10 cellular contexts compared by ENCODE assay signal in the genomic region with DNA sequence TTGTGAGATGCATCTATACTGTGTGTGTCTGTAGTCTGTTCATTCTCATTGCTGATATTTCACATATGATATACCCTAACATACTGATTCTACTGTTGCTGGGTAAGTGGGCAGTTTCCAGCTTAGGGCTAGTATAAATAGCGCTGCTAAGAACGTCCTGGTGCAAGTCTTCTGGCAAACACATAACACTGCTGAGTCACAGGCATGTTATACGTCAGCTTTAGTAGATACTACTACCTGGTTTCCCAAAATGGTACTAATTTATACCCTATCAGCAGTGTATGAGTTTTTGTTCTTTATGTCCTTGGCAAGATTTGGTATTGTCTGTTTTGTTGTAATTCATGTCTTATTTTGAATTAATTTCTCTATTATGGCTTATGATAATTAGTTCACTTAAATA. TPM values are rescaled to one million over a fixed set of nuclear protein-coding genes. Genes with fewer than 3 reads are reported as not detected.
A peak's percentile ranks its signal among the peaks of the same experiment; 100 is the strongest.
DNase-seq lines count a peak whose midpoint lies in the region; ATAC-seq and TF ChIP-seq lines count a peak whose summit lies in the region.
"Had no signal": no experiment of that assay in that cellular context is flagged by ENCODE, and none has a peak within 500 bp of the region (broad histone marks: within the 10 kb centered on the region; RNA-seq: fewer than 3 reads in every experiment).

No MANE protein-coding gene starts in this region.

- no peaks in the 10 kb centered on the region for H3K9me3 Mint-ChIP-seq in activated naive CD4-positive, alpha-beta T cell treated with anti-CD3 and anti-CD28 coated beads, Interleukin-2, amount 10 ng/mL, durations not matched to agents 7 days and 5 days
- no peaks in the 10 kb centered on the region for H3K9me3 Mint-ChIP-seq in activated CD8-positive, alpha-beta T cell treated with anti-CD3 and anti-CD28 coated beads, Interleukin-2, amount 10 ng/mL, durations not matched to agents 7 days and 5 days (ENCODE audit: insufficient read depth)
- peaks cover 2% of the 10 kb centered on the region for H3K9me3 Mint-ChIP-seq in glutamatergic neuron (ENCODE audit: unreplicated experiment)
- H3K9me3 Mint-ChIP-seq in stimulated activated effector memory CD8-positive, alpha-beta T cell treated with anti-CD3 and anti-CD28 coated beads, Interleukin-12 subunit alpha, Interleukin-12 subunit beta, amount 100 ng/mL, for 72 hours: no peaks in the 10 kb centered on the region

- POLR2A ChIA-PET in activated CD8-positive, alpha-beta T cell treated with anti-CD3 and anti-CD28 coated beads, Interleukin-2, amount 10 ng/mL, durations not matched to agents 7 days and 5 days (lab: Charles Lee): no interaction called here

- peaks cover 17% of the 10 kb centered on the region for H3K36me3 Mint-ChIP-seq in activated naive CD4-positive, alpha-beta T cell treated with anti-CD3 and anti-CD28 coated beads, Interleukin-2, amount 10 ng/mL, durations not matched to agents 7 days and 5 days
- H3K36me3 Mint-ChIP-seq in activated CD8-positive, alpha-beta T cell treated with anti-CD3 and anti-CD28 coated beads, Interleukin-2, amount 10 ng/mL, durations not matched to agents 7 days and 5 days (ENCODE audit: low read depth): peaks cover 16% of the 10 kb centered on the region
- H3K36me3 Mint-ChIP-seq in glutamatergic neuron (ENCODE audit: unreplicated experiment): peaks cover 8% of the 10 kb centered on the region
- peaks cover 34% of the 10 kb centered on the region for H3K36me3 Mint-ChIP-seq in stimulated activated effector memory CD8-positive, alpha-beta T cell treated with anti-CD3 and anti-CD28 coated beads, Interleukin-12 subunit alpha, Interleukin-12 subunit beta, amount 100 ng/mL, for 72 hours

- ATAC-seq in activated CD8-positive, alpha-beta T cell treated with anti-CD3 and anti-CD28 coated beads, Interleukin-2, amount 10 ng/mL, durations not matched to agents 7 days and 5 days: no peak
- ATAC-seq in stimulated activated effector memory CD8-positive, alpha-beta T cell treated with anti-CD3 and anti-CD28 coated beads, Interleukin-12 subunit alpha, Interleukin-12 subunit beta, amount 100 ng/mL, for 72 hours: no peak

- H3K4me1 Mint-ChIP-seq in activated naive CD4-positive, alpha-beta T cell treated with anti-CD3 and anti-CD28 coated beads, Interleukin-2, amount 10 ng/mL, durations not matched to agents 7 days and 5 days: peaks cover 30% of the 10 kb centered on the region
- peaks cover 22% of the 10 kb centered on the region for H3K4me1 Mint-ChIP-seq in activated CD8-positive, alpha-beta T cell treated with anti-CD3 and anti-CD28 coated beads, Interleukin-2, amount 10 ng/mL, durations not matched to agents 7 days and 5 days (ENCODE audit: low read depth)
- H3K4me1 Mint-ChIP-seq in glutamatergic neuron (ENCODE audit: low read depth, unreplicated experiment): no peaks in the 10 kb centered on the region
- peaks cover 31% of the 10 kb centered on the region for H3K4me1 Mint-ChIP-seq in stimulated activated effector memory CD8-positive, alpha-beta T cell treated with anti-CD3 and anti-CD28 coated beads, Interleukin-12 subunit alpha, Interleukin-12 subunit beta, amount 100 ng/mL, for 72 hours

- no peak for DNase-seq in activated naive CD4-positive, alpha-beta T cell treated with anti-CD3 and anti-CD28 coated beads, Interleukin-2, amount 10 ng/mL, durations not matched to agents 7 days and 5 days
- no peak for DNase-seq in activated naive CD4-positive, alpha-beta T cell treated with anti-CD3 and anti-CD28 coated beads, Interleukin-2, amount 50 U/mL, for 16 hours
- no peak for DNase-seq in activated CD8-positive, alpha-beta T cell treated with anti-CD3 and anti-CD28 coated beads, Interleukin-2, amount 10 ng/mL, durations not matched to agents 7 days and 5 days
- DNase-seq in glutamatergic neuron (no peak), GM20000 (ENCODE audit: low spot score) (no peak)
- DNase-seq in stimulated activated effector memory CD8-positive, alpha-beta T cell treated with anti-CD3 and anti-CD28 coated beads, Interleukin-12 subunit alpha, Interleukin-12 subunit beta, amount 100 ng/mL, for 72 hours (ENCODE audit: low spot score in 2 of 2): no peak
- no peak for DNase-seq in activated CD4-positive, CD25-positive, alpha-beta regulatory T cell treated with anti-CD3 and anti-CD28 coated beads, Interleukin-2, amount 50 U/mL, for 72 hours
- no peak for DNase-seq in stimulated activated CD4-positive, alpha-beta T cell treated with anti-CD3 and anti-CD28 coated beads, Interleukin-4, amount 100 ng/mL, for 1 hour
- DNase-seq: NCI-H524, thyroid gland had no signal

- CTCF ChIA-PET in activated naive CD4-positive, alpha-beta T cell treated with anti-CD3 and anti-CD28 coated beads, Interleukin-2, amount 10 ng/mL, durations not matched to agents 7 days and 5 days (lab: Charles Lee): no interaction called here
- CTCF ChIA-PET in activated CD8-positive, alpha-beta T cell treated with anti-CD3 and anti-CD28 coated beads, Interleukin-2, amount 10 ng/mL, durations not matched to agents 7 days and 5 days (lab: Charles Lee): no interaction called here

- no peak overlapping the region for H3K27ac Mint-ChIP-seq in activated naive CD4-positive, alpha-beta T cell treated with anti-CD3 and anti-CD28 coated beads, Interleukin-2, amount 10 ng/mL, durations not matched to agents 7 days and 5 days
- no peak overlapping the region for H3K27ac Mint-ChIP-seq in activated CD8-positive, alpha-beta T cell treated with anti-CD3 and anti-CD28 coated beads, Interleukin-2, amount 10 ng/mL, durations not matched to agents 7 days and 5 days
- no peak overlapping the region for H3K27ac Mint-ChIP-seq in glutamatergic neuron (ENCODE audit: unreplicated experiment)
- peak overlapping the region; percentile 88 for H3K27ac Mint-ChIP-seq in stimulated activated effector memory CD8-positive, alpha-beta T cell treated with anti-CD3 and anti-CD28 coated beads, Interleukin-12 subunit alpha, Interleukin-12 subunit beta, amount 100 ng/mL, for 72 hours

- peaks cover 7% of the 10 kb centered on the region for H3K27me3 Mint-ChIP-seq in activated naive CD4-positive, alpha-beta T cell treated with anti-CD3 and anti-CD28 coated beads, Interleukin-2, amount 10 ng/mL, durations not matched to agents 7 days and 5 days
- H3K27me3 Mint-ChIP-seq in activated CD8-positive, alpha-beta T cell treated with anti-CD3 and anti-CD28 coated beads, Interleukin-2, amount 10 ng/mL, durations not matched to agents 7 days and 5 days (ENCODE audit: low read depth): no peaks in the 10 kb centered on the region
- peaks cover 2% of the 10 kb centered on the region for H3K27me3 Mint-ChIP-seq in glutamatergic neuron (ENCODE audit: unreplicated experiment)

- TF ChIP-seq CTCF in glutamatergic neuron (IDR thresholded peaks at IDR 0.05; ENCODE audit: partially characterized antibody, unreplicated experiment) (no peak), GM20000 (IDR thresholded peaks at IDR 0.05; ENCODE audit: extremely low read depth, missing control alignments) (no peak)

- peak overlapping the region; percentile 84 for H3K4me3 Mint-ChIP-seq in activated naive CD4-positive, alpha-beta T cell treated with anti-CD3 and anti-CD28 coated beads, Interleukin-2, amount 10 ng/mL, durations not matched to agents 7 days and 5 days
- H3K4me3 Mint-ChIP-seq in activated CD8-positive, alpha-beta T cell treated with anti-CD3 and anti-CD28 coated beads, Interleukin-2, amount 10 ng/mL, durations not matched to agents 7 days and 5 days: peak overlapping the region; percentile 22
- peak overlapping the region; percentile 34 for H3K4me3 Mint-ChIP-seq in glutamatergic neuron (ENCODE audit: unreplicated experiment)
- H3K4me3 Mint-ChIP-seq in stimulated activated effector memory CD8-positive, alpha-beta T cell treated with anti-CD3 and anti-CD28 coated beads, Interleukin-12 subunit alpha, Interleukin-12 subunit beta, amount 100 ng/mL, for 72 hours: peak overlapping the region; percentile 92

RNA-seq across cellular contexts. Expression of a gene that starts 1.2 kb away (rescaled TPM):
- total RNA-seq in activated CD8-positive, alpha-beta T cell treated with anti-CD3 and anti-CD28 coated beads, Interleukin-2, amount 10 ng/mL, durations not matched to agents 7 days and 5 days: under 1 TPM; 0.42 to 0.60 TPM
- total RNA-seq in glutamatergic neuron (ENCODE audit: unreplicated experiment): 2.5 TPM

RNA-seq across cellular contexts. Expression of a gene that starts 6.3 kb away (rescaled TPM):
- total RNA-seq in activated CD8-positive, alpha-beta T cell treated with anti-CD3 and anti-CD28 coated beads, Interleukin-2, amount 10 ng/mL, durations not matched to agents 7 days and 5 days: 10 to 100 TPM; 44.7 to 48.2 TPM
- 16.8 TPM for total RNA-seq in glutamatergic neuron (ENCODE audit: unreplicated experiment)

Comparison
In these comparisons a context has a peak if more than half of its experiments do, and no peak if none do; other contexts are left out.
1. H3K4me3 Mint-ChIP-seq: peak in every context shown above with its lines; median percentile 92 in stimulated activated effector memory CD8-positive, alpha-beta T cell treated with anti-CD3 and anti-CD28 coated beads, Interleukin-12 subunit alpha, Interleukin-12 subunit beta, amount 100 ng/mL, for 72 hours; 84 in activated naive CD4-positive, alpha-beta T cell treated with anti-CD3 and anti-CD28 coated beads, Interleukin-2, amount 10 ng/mL, durations not matched to agents 7 days and 5 days; 34 in glutamatergic neuron; 22 in activated CD8-positive, alpha-beta T cell treated with anti-CD3 and anti-CD28 coated beads, Interleukin-2, amount 10 ng/mL, durations not matched to agents 7 days and 5 days.